23 cellular contexts compared by ENCODE assay signal in genomic region chr1:227775841-227776240, GRCh38. TPM values are rescaled to one million over a fixed set of nuclear protein-coding genes. Genes with fewer than 3 reads are reported as not detected.
A peak's percentile ranks its signal among the peaks of the same experiment; 100 is the strongest.
DNase-seq lines count a peak whose midpoint lies in the region; ATAC-seq and TF ChIP-seq lines count a peak whose summit lies in the region.
"Had no signal": no experiment of that assay in that cellular context is flagged by ENCODE, and none has a peak within 500 bp of the region (broad histone marks: within the 10 kb centered on the region; RNA-seq: fewer than 3 reads in every experiment).

No MANE protein-coding gene starts in this region.

- H3K9me3 ChIP-seq in HUES64 (ENCODE audit: insufficient read depth, low read depth, low read length) (no peaks in the 10 kb centered on the region), esophagus muscularis mucosa (no peaks in the 10 kb centered on the region)
- H3K9me3 ChIP-seq: left lung had no signal

- TF ChIP-seq POLR2A in esophagus muscularis mucosa (IDR thresholded peaks at IDR 0.05; ENCODE audit: low read depth) = no peak

- no peaks in the 10 kb centered on the region for H3K27me3 Mint-ChIP-seq in T-cell
- H3K27me3 Mint-ChIP-seq: activated CD8-positive, alpha-beta T cell treated with anti-CD3 and anti-CD28 coated beads for 36 hours had no signal

- H3K4me1 ChIP-seq in HUES64 (ENCODE audit: insufficient read depth, low read length) (no peaks in the 10 kb centered on the region), esophagus muscularis mucosa (peaks cover 0 to 27% (median 16%) of the 10 kb centered on the region in 4 donors)
- H3K4me1 ChIP-seq: left lung had no signal

- POLR2A ChIA-PET in T-cell (lab: Charles Lee) = no interaction called here

- peaks cover 11 to 32% (median 28%) of the 10 kb centered on the region in 3 donors for H3K4me1 Mint-ChIP-seq in T-cell
- H3K4me1 Mint-ChIP-seq: GM23338 had no signal

- DNase-seq in astrocyte of the spinal cord (ENCODE audit: low read depth, low spot score) = peak; percentile 47
- peak; percentile 28 for DNase-seq in kidney tubule cell (ENCODE audit: low spot score)
- DNase-seq in posterior vena cava (ENCODE audit: low spot score) = peak; percentile 60
- no peak for DNase-seq in NCI-H748 treated with DMSO at 0.1 percent for 48 hours (lab: John Stamatoyannopoulos, UW)
- no peak for DNase-seq in esophagus muscularis mucosa (ENCODE audit: extremely low spot score)
- no peak for DNase-seq in T-cell
- no peak for DNase-seq in MV-4-11 (lab: John Stamatoyannopoulos, UW)
- DNase-seq: ACHN; activated CD8-positive, alpha-beta T cell treated with anti-CD3 and anti-CD28 coated beads for 36 hours; activated naive CD4-positive, alpha-beta T cell treated with anti-CD3 and anti-CD28 coated beads, Interleukin-2, amount 50 U/mL, for 16 hours; activated T-cell treated with anti-CD3 and anti-CD28 coated beads, Interleukin-2, amount 50 U/mL, for 4 hours; C1 segment of cervical spinal cord; effector CD8-positive, alpha-beta T cell; GF-D8; KBM-7; NCI-H2029; occipital lobe; substantia nigra had no signal

- in situ Hi-C loops in astrocyte of the spinal cord (cut with HindIII; ENCODE audit: low sequenced_read_pairs) = no loop called here

- no peaks in the 10 kb centered on the region for H3K9me3 Mint-ChIP-seq in T-cell
- H3K9me3 Mint-ChIP-seq: activated CD8-positive, alpha-beta T cell treated with anti-CD3 and anti-CD28 coated beads for 36 hours; activated T-cell treated with anti-CD3 and anti-CD28 coated beads, Interleukin-2, amount 50 U/mL, for 4 hours; GM23338 had no signal

- no peak for TF ChIP-seq EP300 in esophagus muscularis mucosa (IDR thresholded peaks at IDR 0.05)

- no peak overlapping the region for H3K27ac Mint-ChIP-seq in T-cell
- H3K27ac Mint-ChIP-seq: activated CD8-positive, alpha-beta T cell treated with anti-CD3 and anti-CD28 coated beads for 36 hours; GM23338 had no signal

- H3K36me3 ChIP-seq in HUES64 (ENCODE audit: insufficient read depth, low read length) (peaks cover 24% of the 10 kb centered on the region), esophagus muscularis mucosa (peaks cover 6 to 56% (median 42%) of the 10 kb centered on the region in 4 donors)

- no peak overlapping the region for H3K9ac ChIP-seq in HUES64 (ENCODE audit: low read depth, low read length)

- intact Hi-C loops in posterior vena cava (cut with DNase I) = no loop called here
- intact Hi-C loops in esophagus muscularis mucosa (cut with DNase I) = no loop called here

- no peaks in the 10 kb centered on the region for H3K27me3 ChIP-seq in HUES64 (ENCODE audit: insufficient read depth, low read length)
- H3K27me3 ChIP-seq in esophagus muscularis mucosa = no peaks in the 10 kb centered on the region
- H3K27me3 ChIP-seq: left lung had no signal

- 95% methylated on average over 10 of the region's 10 CpGs for WGBS in HUES64
- 88% methylated on average over 10 of the region's 10 CpGs for WGBS in esophagus muscularis mucosa

- peaks cover 20% of the 10 kb centered on the region for H3K36me3 Mint-ChIP-seq in T-cell

- ATAC-seq in T-cell (replicated peaks in 1 of 4) = no peak
- ATAC-seq: activated CD8-positive, alpha-beta T cell treated with anti-CD3 and anti-CD28 coated beads for 36 hours; activated T-cell treated with anti-CD3 and anti-CD28 coated beads, Interleukin-2, amount 50 U/mL, for 4 hours; GM23338; left lung had no signal

- no peak overlapping the region for H3K4me3 Mint-ChIP-seq in T-cell
- H3K4me3 Mint-ChIP-seq: activated CD8-positive, alpha-beta T cell treated with anti-CD3 and anti-CD28 coated beads for 36 hours; activated T-cell treated with anti-CD3 and anti-CD28 coated beads, Interleukin-2, amount 50 U/mL, for 4 hours; GM23338 had no signal

- H3K4me3 ChIP-seq in HUES64 (ENCODE audit: low read length) (no peak overlapping the region), astrocyte of the spinal cord (ENCODE audit: low read depth, low read length) (no peak overlapping the region), esophagus muscularis mucosa (no peak overlapping the region)
- H3K4me3 ChIP-seq: GM23338, left lung had no signal

- H3K27ac ChIP-seq in HUES64 (ENCODE audit: low read depth, low read length) = peak overlapping the region; percentile 35; the same call in 1 of the 2 replicates
- H3K27ac ChIP-seq in esophagus muscularis mucosa (replicated peaks in 1 of 4) = peak overlapping the region in 2 of 4 donors; percentile 34 to 65
- H3K27ac ChIP-seq: left lung had no signal

- no peak for TF ChIP-seq CTCF in astrocyte of the spinal cord (IDR thresholded peaks at IDR 0.05; ENCODE audit: low read depth, low read length)
- TF ChIP-seq CTCF in esophagus muscularis mucosa (IDR thresholded peaks at IDR 0.05) = no peak

- CTCF ChIA-PET in T-cell (lab: Charles Lee) = no interaction called here

RNA-seq across cellular contexts. Expression of gene PRSS38, which starts 39.6 kb away (rescaled TPM):
- not detected for polyA plus RNA-seq in HUES64 (2013, experiment 1 of 2)
- polyA plus RNA-seq in HUES64 (2013, experiment 2 of 2) = not detected
- total RNA-seq in posterior vena cava (not detected), esophagus muscularis mucosa (not detected), T-cell (not detected)
- total RNA-seq: activated CD8-positive, alpha-beta T cell treated with anti-CD3 and anti-CD28 coated beads for 36 hours; activated T-cell treated with anti-CD3 and anti-CD28 coated beads, Interleukin-2, amount 50 U/mL, for 4 hours; cerebellum; GM23338; left lung; NCI-H460; occipital lobe had no signal
- polyA plus RNA-seq: GM23338 had no signal

RNA-seq across cellular contexts. Expression of gene SNAP47, which starts 40.6 kb away (rescaled TPM):
- polyA plus RNA-seq in HUES64 (2013, experiment 1 of 2) = 31.6 TPM
- 30.1 TPM for polyA plus RNA-seq in HUES64 (2013, experiment 2 of 2)
- 10 to 100 TPM; 14.8 to 16.3 TPM for total RNA-seq in posterior vena cava
- total RNA-seq in esophagus muscularis mucosa = 10 to 100 TPM; 26.6 to 41.0 (median 38.8) TPM
- total RNA-seq in T-cell = 10 to 100 TPM; 20.1 to 35.6 (median 30.7) TPM

RNA-seq across cellular contexts. Expression of gene JMJD4, which starts 40.7 kb away (rescaled TPM):
- polyA plus RNA-seq in HUES64 (2013, experiment 1 of 2) = 15.3 TPM
- polyA plus RNA-seq in HUES64 (2013, experiment 2 of 2) = 12.3 TPM
- 10 to 100 TPM; 10.3 to 11.4 TPM for total RNA-seq in posterior vena cava
- 10 to 100 TPM; 10.8 to 18.4 (median 14.2) TPM for total RNA-seq in esophagus muscularis mucosa
- 10 to 100 TPM; 10.8 to 35.1 (median 33.5) TPM for total RNA-seq in T-cell

Comparison
In these comparisons a context has a peak if more than half of its experiments do, and no peak if none do; other contexts are left out.
1. DNase-seq: peak in astrocyte of the spinal cord (single experiment), kidney tubule cell (single experiment) and posterior vena cava (single experiment); none in NCI-H748 treated with DMSO at 0.1 percent for 48 hours (single experiment), esophagus muscularis mucosa (single experiment), T-cell (0 of 34) and MV-4-11 (single experiment).